In the genomic region with DNA sequence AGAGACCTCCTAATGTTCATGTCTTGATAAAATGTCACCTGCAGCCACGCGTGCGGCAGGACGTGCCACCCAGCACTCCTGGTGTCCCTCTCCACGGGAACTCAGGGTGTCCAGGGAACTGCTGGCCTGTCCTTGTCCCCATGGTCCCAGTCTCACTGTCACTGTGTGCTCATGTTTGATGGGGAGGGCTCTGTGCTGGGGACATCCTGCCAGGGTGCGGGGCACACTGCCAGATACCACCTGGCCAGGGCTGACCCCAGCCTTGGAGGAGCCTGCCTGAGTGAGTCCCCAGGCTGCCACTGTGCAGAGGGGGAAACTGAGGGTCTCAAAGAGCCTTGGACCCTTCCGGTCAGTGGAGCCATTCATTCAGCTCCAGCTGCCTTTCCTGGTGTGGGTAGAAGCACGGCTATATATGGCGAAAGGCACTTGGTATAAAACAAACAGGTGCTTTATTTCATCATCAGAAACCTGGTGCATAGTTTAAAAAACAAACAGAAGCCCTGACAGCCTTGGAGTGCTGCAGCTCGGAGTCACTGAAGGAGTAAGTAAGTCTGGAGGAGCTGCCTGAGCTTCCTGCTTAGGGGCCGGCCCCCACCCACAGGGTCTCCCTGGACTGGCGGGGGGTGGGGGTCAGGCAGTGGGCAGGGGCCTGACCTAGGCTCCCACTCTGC, we compare ENCODE assay signal across 1 cellular context.
TF ChIP-seq lines count a peak whose summit lies in the region.

No MANE protein-coding gene starts in this region.

TF ChIP-seq in WTC11, 78 proteins besides CTCF, POLR2A, EP300 and RAD21 (continued from another document):
- TF ChIP-seq, protein P1, sequence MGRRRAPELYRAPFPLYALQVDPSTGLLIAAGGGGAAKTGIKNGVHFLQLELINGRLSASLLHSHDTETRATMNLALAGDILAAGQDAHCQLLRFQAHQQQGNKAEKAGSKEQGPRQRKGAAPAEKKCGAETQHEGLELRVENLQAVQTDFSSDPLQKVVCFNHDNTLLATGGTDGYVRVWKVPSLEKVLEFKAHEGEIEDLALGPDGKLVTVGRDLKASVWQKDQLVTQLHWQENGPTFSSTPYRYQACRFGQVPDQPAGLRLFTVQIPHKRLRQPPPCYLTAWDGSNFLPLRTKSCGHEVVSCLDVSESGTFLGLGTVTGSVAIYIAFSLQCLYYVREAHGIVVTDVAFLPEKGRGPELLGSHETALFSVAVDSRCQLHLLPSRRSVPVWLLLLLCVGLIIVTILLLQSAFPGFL (CRISPR knock-in tag; IDR thresholded peaks at IDR 0.05; ENCODE audit: borderline replicate concordance): no peak
- TF ChIP-seq EMX1 (CRISPR knock-in tag; IDR thresholded peaks at IDR 0.05) (no peak), MXD4 (CRISPR knock-in tag; IDR thresholded peaks at IDR 0.05; ENCODE audit: borderline replicate concordance) (no peak), ETV6 (CRISPR knock-in tag; IDR thresholded peaks at IDR 0.05) (no peak), SMAD4 (CRISPR knock-in tag; IDR thresholded peaks at IDR 0.05) (no peak), TP53 (CRISPR knock-in tag; IDR thresholded peaks at IDR 0.05) (no peak)
- TF ChIP-seq, protein P2, sequence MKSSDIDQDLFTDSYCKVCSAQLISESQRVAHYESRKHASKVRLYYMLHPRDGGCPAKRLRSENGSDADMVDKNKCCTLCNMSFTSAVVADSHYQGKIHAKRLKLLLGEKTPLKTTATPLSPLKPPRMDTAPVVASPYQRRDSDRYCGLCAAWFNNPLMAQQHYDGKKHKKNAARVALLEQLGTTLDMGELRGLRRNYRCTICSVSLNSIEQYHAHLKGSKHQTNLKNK (CRISPR knock-in tag; IDR thresholded peaks at IDR 0.05): no peak
- TF ChIP-seq, protein P3, sequence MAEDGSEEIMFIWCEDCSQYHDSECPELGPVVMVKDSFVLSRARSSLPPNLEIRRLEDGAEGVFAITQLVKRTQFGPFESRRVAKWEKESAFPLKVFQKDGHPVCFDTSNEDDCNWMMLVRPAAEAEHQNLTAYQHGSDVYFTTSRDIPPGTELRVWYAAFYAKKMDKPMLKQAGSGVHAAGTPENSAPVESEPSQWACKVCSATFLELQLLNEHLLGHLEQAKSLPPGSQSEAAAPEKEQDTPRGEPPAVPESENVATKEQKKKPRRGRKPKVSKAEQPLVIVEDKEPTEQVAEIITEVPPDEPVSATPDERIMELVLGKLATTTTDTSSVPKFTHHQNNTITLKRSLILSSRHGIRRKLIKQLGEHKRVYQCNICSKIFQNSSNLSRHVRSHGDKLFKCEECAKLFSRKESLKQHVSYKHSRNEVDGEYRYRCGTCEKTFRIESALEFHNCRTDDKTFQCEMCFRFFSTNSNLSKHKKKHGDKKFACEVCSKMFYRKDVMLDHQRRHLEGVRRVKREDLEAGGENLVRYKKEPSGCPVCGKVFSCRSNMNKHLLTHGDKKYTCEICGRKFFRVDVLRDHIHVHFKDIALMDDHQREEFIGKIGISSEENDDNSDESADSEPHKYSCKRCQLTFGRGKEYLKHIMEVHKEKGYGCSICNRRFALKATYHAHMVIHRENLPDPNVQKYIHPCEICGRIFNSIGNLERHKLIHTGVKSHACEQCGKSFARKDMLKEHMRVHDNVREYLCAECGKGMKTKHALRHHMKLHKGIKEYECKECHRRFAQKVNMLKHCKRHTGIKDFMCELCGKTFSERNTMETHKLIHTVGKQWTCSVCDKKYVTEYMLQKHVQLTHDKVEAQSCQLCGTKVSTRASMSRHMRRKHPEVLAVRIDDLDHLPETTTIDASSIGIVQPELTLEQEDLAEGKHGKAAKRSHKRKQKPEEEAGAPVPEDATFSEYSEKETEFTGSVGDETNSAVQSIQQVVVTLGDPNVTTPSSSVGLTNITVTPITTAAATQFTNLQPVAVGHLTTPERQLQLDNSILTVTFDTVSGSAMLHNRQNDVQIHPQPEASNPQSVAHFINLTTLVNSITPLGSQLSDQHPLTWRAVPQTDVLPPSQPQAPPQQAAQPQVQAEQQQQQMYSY (CRISPR knock-in tag; IDR thresholded peaks at IDR 0.05): no peak
- TF ChIP-seq, protein P4, sequence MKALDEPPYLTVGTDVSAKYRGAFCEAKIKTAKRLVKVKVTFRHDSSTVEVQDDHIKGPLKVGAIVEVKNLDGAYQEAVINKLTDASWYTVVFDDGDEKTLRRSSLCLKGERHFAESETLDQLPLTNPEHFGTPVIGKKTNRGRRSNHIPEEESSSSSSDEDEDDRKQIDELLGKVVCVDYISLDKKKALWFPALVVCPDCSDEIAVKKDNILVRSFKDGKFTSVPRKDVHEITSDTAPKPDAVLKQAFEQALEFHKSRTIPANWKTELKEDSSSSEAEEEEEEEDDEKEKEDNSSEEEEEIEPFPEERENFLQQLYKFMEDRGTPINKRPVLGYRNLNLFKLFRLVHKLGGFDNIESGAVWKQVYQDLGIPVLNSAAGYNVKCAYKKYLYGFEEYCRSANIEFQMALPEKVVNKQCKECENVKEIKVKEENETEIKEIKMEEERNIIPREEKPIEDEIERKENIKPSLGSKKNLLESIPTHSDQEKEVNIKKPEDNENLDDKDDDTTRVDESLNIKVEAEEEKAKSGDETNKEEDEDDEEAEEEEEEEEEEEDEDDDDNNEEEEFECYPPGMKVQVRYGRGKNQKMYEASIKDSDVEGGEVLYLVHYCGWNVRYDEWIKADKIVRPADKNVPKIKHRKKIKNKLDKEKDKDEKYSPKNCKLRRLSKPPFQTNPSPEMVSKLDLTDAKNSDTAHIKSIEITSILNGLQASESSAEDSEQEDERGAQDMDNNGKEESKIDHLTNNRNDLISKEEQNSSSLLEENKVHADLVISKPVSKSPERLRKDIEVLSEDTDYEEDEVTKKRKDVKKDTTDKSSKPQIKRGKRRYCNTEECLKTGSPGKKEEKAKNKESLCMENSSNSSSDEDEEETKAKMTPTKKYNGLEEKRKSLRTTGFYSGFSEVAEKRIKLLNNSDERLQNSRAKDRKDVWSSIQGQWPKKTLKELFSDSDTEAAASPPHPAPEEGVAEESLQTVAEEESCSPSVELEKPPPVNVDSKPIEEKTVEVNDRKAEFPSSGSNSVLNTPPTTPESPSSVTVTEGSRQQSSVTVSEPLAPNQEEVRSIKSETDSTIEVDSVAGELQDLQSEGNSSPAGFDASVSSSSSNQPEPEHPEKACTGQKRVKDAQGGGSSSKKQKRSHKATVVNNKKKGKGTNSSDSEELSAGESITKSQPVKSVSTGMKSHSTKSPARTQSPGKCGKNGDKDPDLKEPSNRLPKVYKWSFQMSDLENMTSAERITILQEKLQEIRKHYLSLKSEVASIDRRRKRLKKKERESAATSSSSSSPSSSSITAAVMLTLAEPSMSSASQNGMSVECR (CRISPR knock-in tag; IDR thresholded peaks at IDR 0.05; ENCODE audit: borderline replicate concordance): no peak
- TF ChIP-seq, protein P5, sequence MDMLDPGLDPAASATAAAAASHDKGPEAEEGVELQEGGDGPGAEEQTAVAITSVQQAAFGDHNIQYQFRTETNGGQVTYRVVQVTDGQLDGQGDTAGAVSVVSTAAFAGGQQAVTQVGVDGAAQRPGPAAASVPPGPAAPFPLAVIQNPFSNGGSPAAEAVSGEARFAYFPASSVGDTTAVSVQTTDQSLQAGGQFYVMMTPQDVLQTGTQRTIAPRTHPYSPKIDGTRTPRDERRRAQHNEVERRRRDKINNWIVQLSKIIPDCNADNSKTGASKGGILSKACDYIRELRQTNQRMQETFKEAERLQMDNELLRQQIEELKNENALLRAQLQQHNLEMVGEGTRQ (CRISPR knock-in tag; IDR thresholded peaks at IDR 0.05): no peak
